15 cellular contexts compared by ENCODE assay signal in genomic region chr1:226953175-226953800, GRCh38. TPM values are rescaled to one million over a fixed set of nuclear protein-coding genes. Genes with fewer than 3 reads are reported as not detected.
DNase-seq lines count a peak whose midpoint lies in the region; ATAC-seq and TF ChIP-seq lines count a peak whose summit lies in the region.
"Had no signal": no experiment of that assay in that cellular context is flagged by ENCODE, and none has a peak within 500 bp of the region (broad histone marks: within the 10 kb centered on the region; RNA-seq: fewer than 3 reads in every experiment).

No MANE protein-coding gene starts in this region.

- no peak overlapping the region for H2BK120ac ChIP-seq in mesenchymal stem cell (ENCODE audit: low read depth, low read length)

- intact Hi-C loops in left ventricle myocardium inferior (cut with micrococcal nuclease): no loop called here
- intact Hi-C loops in Right ventricle myocardium superior (cut with DNase I): no loop called here
- intact Hi-C loops in aorta (cut with DNase I): no loop called here

- 82% methylated on average over 11 of the region's 11 CpGs for WGBS in mesenchymal stem cell
- WGBS in tibial nerve, 2 donors: 87 to 98% methylated on average over 11 of the region's 11 CpGs
- WGBS in aorta, 2 donors: 89 to 90% methylated on average over 11 of the region's 11 CpGs

- no peak for ATAC-seq in Right ventricle myocardium superior (ENCODE audit: poor library complexity)
- ATAC-seq in aorta (ENCODE audit: low FRiP score): no peak
- ATAC-seq: PC-3 had no signal

- no peak overlapping the region for H3K4me3 Mint-ChIP-seq in chondrocyte (ENCODE audit: unreplicated experiment)
- H3K4me3 Mint-ChIP-seq: B cell; CD4-positive, alpha-beta memory T cell had no signal

- no peak for DNase-seq in left ventricle myocardium inferior
- no peak for DNase-seq in Right ventricle myocardium superior
- DNase-seq in chondrocyte (ENCODE audit: low spot score): no peak
- peak; percentile 38 for DNase-seq in mesenchymal stem cell
- no peak for DNase-seq in cerebellar nuclear complex (lab: John Stamatoyannopoulos, UW)
- no peak for DNase-seq in tibial nerve (ENCODE audit: low spot score in 2 of 2)
- DNase-seq in aorta: no peak
- DNase-seq in NCI-H2029 treated with DMSO at 0.1 percent for 48 hours (lab: John Stamatoyannopoulos, UW): no peak
- DNase-seq: CD4-positive, alpha-beta memory T cell; KG1; NCI-H1048; NCI-H146; NCI-H69; PC-3 had no signal

- H3K27ac ChIP-seq in left ventricle myocardium inferior (replicated peaks) (peak overlapping the region; percentile 2), mesenchymal stem cell (ENCODE audit: low read length, poor library complexity, severe bottlenecking) (no peak overlapping the region), tibial nerve (no peak overlapping the region), aorta (ENCODE audit: low read depth in 1 of 2, low read length in 2 of 2) (no peak overlapping the region)

- no peak for TF ChIP-seq EP300 in tibial nerve (IDR thresholded peaks at IDR 0.05)

- H3K4me1 Mint-ChIP-seq in chondrocyte (ENCODE audit: low read depth): peaks cover 18% of the 10 kb centered on the region

- no peaks in the 10 kb centered on the region for H3K27me3 Mint-ChIP-seq in chondrocyte (ENCODE audit: low read depth)
- H3K27me3 Mint-ChIP-seq: B cell; CD4-positive, alpha-beta memory T cell had no signal

- H3K18ac ChIP-seq in mesenchymal stem cell (ENCODE audit: low read depth in 1 of 2, low read length in 2 of 2): no peak overlapping the region

- H4K8ac ChIP-seq in mesenchymal stem cell (ENCODE audit: low read length): no peak overlapping the region

- no peak overlapping the region for H4K91ac ChIP-seq in mesenchymal stem cell (ENCODE audit: low read length)

- no peak for TF ChIP-seq POLR2A in tibial nerve (IDR thresholded peaks at IDR 0.05)

- no peak overlapping the region for H2BK5ac ChIP-seq in mesenchymal stem cell (ENCODE audit: low read depth, low read length, poor library complexity, severe bottlenecking)

- no peak overlapping the region for H3K4ac ChIP-seq in mesenchymal stem cell (ENCODE audit: low read depth in 1 of 2, low read length in 2 of 2)

- H3K9me3 Mint-ChIP-seq in chondrocyte (ENCODE audit: low read depth): peaks cover under 1% of the 10 kb centered on the region

- H2BK12ac ChIP-seq in mesenchymal stem cell (ENCODE audit: low read length in 2 of 2): no peak overlapping the region

- H3K4me3 ChIP-seq in left ventricle myocardium inferior: no peak overlapping the region
- no peak overlapping the region for H3K4me3 ChIP-seq in mesenchymal stem cell (ENCODE audit: insufficient read depth in 1 of 2, low read depth in 1 of 2, low read length in 2 of 2)
- no peak overlapping the region for H3K4me3 ChIP-seq in tibial nerve
- H3K4me3 ChIP-seq in aorta (ENCODE audit: low read length in 2 of 2): no peak overlapping the region

- no peak overlapping the region for H3K4me2 ChIP-seq in mesenchymal stem cell (ENCODE audit: low read length, poor library complexity, severe bottlenecking)

- TF ChIP-seq CTCF in left ventricle myocardium inferior (IDR thresholded peaks at IDR 0.05; ENCODE audit: borderline replicate concordance) (no peak), chondrocyte (IDR thresholded peaks at IDR 0.05) (no peak), tibial nerve (IDR thresholded peaks at IDR 0.05) (no peak)

- H3K14ac ChIP-seq in mesenchymal stem cell (ENCODE audit: low read length in 2 of 2): no peak overlapping the region

- peaks cover 2% of the 10 kb centered on the region for H3K36me3 Mint-ChIP-seq in chondrocyte (ENCODE audit: low read depth)

- no peak overlapping the region for H2AFZ ChIP-seq in mesenchymal stem cell (ENCODE audit: low read depth, low read length)

- H3K4me1 ChIP-seq in left ventricle myocardium inferior (peaks cover 68% of the 10 kb centered on the region), mesenchymal stem cell (ENCODE audit: control insufficient read depth, insufficient read depth, low read depth, low read length) (no peaks in the 10 kb centered on the region), tibial nerve (no peaks in the 10 kb centered on the region), aorta (ENCODE audit: control insufficient read depth in 1 of 2, insufficient read depth in 2 of 2, low read length in 2 of 2) (no peaks in the 10 kb centered on the region)

- H2BK15ac ChIP-seq in mesenchymal stem cell (ENCODE audit: low read depth, poor library complexity, severe bottlenecking): no peak overlapping the region

- H3K27ac Mint-ChIP-seq in chondrocyte (ENCODE audit: unreplicated experiment): peak overlapping the region; percentile 75
- H3K27ac Mint-ChIP-seq: B cell had no signal

- H3K9ac ChIP-seq in mesenchymal stem cell (ENCODE audit: low read length): no peak overlapping the region

- no peak overlapping the region for H2AK5ac ChIP-seq in mesenchymal stem cell (ENCODE audit: low read length, severe bottlenecking)

- H3K9me3 ChIP-seq in left ventricle myocardium inferior (replicated peaks): peaks cover under 1% of the 10 kb centered on the region
- no peaks in the 10 kb centered on the region for H3K9me3 ChIP-seq in mesenchymal stem cell (ENCODE audit: control insufficient read depth, low read length)
- H3K9me3 ChIP-seq in tibial nerve: no peaks in the 10 kb centered on the region
- no peaks in the 10 kb centered on the region for H3K9me3 ChIP-seq in aorta (ENCODE audit: control insufficient read depth, low read length)

- H3K79me1 ChIP-seq in mesenchymal stem cell (replicated peaks; ENCODE audit: low read length, poor library complexity, severe bottlenecking): peaks cover 23% of the 10 kb centered on the region

- H3K36me3 ChIP-seq in left ventricle myocardium inferior (peaks cover 5% of the 10 kb centered on the region), mesenchymal stem cell (ENCODE audit: control insufficient read depth in 1 of 2, insufficient read depth in 2 of 2, low read depth in 1 of 2, low read length in 2 of 2) (peaks cover 0 to 4% of the 10 kb centered on the region in 2 experiments), tibial nerve (peaks cover 0 to 3% (median 0%) of the 10 kb centered on the region in 3 donors), aorta (ENCODE audit: control insufficient read depth in 1 of 2, insufficient read depth in 2 of 2, low read length in 1 of 2) (no peaks in the 10 kb centered on the region)

- no peaks in the 10 kb centered on the region for H3K27me3 ChIP-seq in left ventricle myocardium inferior (ENCODE audit: low read depth)
- H3K27me3 ChIP-seq in mesenchymal stem cell (ENCODE audit: control insufficient read depth in 1 of 2, insufficient read depth in 1 of 2, low read length in 2 of 2): no peaks in the 10 kb centered on the region
- H3K27me3 ChIP-seq in tibial nerve: no peaks in the 10 kb centered on the region
- no peaks in the 10 kb centered on the region for H3K27me3 ChIP-seq in aorta (ENCODE audit: control insufficient read depth in 1 of 2, insufficient read depth in 2 of 2, low read length in 1 of 2)

- H3K23ac ChIP-seq in mesenchymal stem cell (ENCODE audit: low read length in 2 of 2): no peak overlapping the region

RNA-seq across cellular contexts. Expression of gene COQ8A, which starts 13.2 kb away (rescaled TPM):
- total RNA-seq in left ventricle myocardium inferior (357 TPM), Right ventricle myocardium superior (393 TPM), chondrocyte (6.6 to 10.2 TPM (median 7.4 TPM) in 3 replicates), tibial nerve (10 to 100 TPM; 39.9 to 60.7 (median 55.5) TPM), aorta (10 to 100 TPM; 13.9 to 27.3 TPM)
- 1.9 TPM for polyA plus RNA-seq in mesenchymal stem cell (2013, experiment 1 of 2)
- polyA plus RNA-seq in mesenchymal stem cell (2013, experiment 2 of 2): 1.8 TPM
- 10 to 100 TPM; 11.4 to 37.5 TPM for polyA plus RNA-seq in aorta
